ENCODE assay signal across 10 cellular contexts in the genomic region with DNA sequence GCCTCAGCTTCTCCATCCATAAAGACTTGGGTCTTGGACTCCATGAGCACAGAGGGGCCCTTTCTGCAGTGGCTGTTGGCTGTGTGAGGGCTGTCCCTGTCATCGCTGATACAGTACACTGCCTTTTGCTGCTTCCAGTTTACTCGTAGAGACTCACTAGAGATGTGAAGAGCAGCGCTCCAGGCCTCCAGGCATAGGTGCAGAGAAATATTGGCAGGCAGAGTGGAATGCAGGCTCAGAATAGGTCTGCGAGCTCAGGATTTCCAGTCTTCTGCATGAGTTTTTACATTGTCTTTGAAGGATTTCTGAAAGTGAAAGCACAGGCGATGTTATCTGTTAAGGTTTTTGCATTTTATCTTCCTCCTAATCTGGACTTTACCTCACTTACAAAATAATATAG.
DNase-seq lines count a peak whose midpoint lies in the region; ATAC-seq and TF ChIP-seq lines count a peak whose summit lies in the region.
"Had no signal": no experiment of that assay in that cellular context is flagged by ENCODE, and none has a peak within 500 bp of the region (broad histone marks: within the 10 kb centered on the region; RNA-seq: fewer than 3 reads in every experiment).

No MANE protein-coding gene starts in this region.

- 0 out of 2 replicates have a peak overlapping the region, but pooled peaks have one; percentile 13 for H3K4me2 ChIP-seq in PC-9

- ATAC-seq in activated T-cell treated with anti-CD3 and anti-CD28 coated beads, Interleukin-2, amount 50 U/mL, for 4 hours, result peak; percentile 30 to 38
- no peak for ATAC-seq in GM19455 (IDR thresholded peaks at IDR 0.05; ENCODE audit: unreplicated experiment)

- H3K36me3 Mint-ChIP-seq in activated T-cell treated with anti-CD3 and anti-CD28 coated beads, Interleukin-2, amount 50 U/mL, for 4 hours (ENCODE audit: insufficient read depth), result no peaks in the 10 kb centered on the region
- peaks cover 36% of the 10 kb centered on the region for H3K36me3 Mint-ChIP-seq in progenitor cell of endocrine pancreas (ENCODE audit: insufficient read depth)

- no peaks in the 10 kb centered on the region for H3K27me3 ChIP-seq in PC-9 (ENCODE audit: insufficient read depth, low read depth)

- H3K4me3 ChIP-seq in PC-9 (no peak overlapping the region), fibroblast of the aortic adventitia (ENCODE audit: low read depth, low read length) (peak overlapping the region; percentile 23)

- H4K20me1 ChIP-seq in PC-9 (ENCODE audit: insufficient read depth), result no peaks in the 10 kb centered on the region

- no peak overlapping the region for H3K27ac ChIP-seq in PC-9

- peaks cover 10% of the 10 kb centered on the region for H3K9me3 Mint-ChIP-seq in activated T-cell treated with anti-CD3 and anti-CD28 coated beads, Interleukin-2, amount 50 U/mL, for 4 hours
- H3K9me3 Mint-ChIP-seq in progenitor cell of endocrine pancreas (ENCODE audit: low read depth), result peaks cover 6% of the 10 kb centered on the region

- no peaks in the 10 kb centered on the region for H3K9me3 ChIP-seq in PC-9 (ENCODE audit: insufficient read depth, low read depth)

- H3K4me1 Mint-ChIP-seq in activated T-cell treated with anti-CD3 and anti-CD28 coated beads, Interleukin-2, amount 50 U/mL, for 4 hours (ENCODE audit: low read depth), result peaks cover 14% of the 10 kb centered on the region
- no peaks in the 10 kb centered on the region for H3K4me1 Mint-ChIP-seq in progenitor cell of endocrine pancreas (ENCODE audit: low read depth)

- H3K4me1 ChIP-seq in PC-9 (replicated peaks; ENCODE audit: insufficient read depth), result no peaks in the 10 kb centered on the region

- peak overlapping the region; percentile 41 for H3K27ac Mint-ChIP-seq in progenitor cell of endocrine pancreas

- no peak overlapping the region for H2AFZ ChIP-seq in PC-9

- POLR2A ChIA-PET in PC-9 (lab: Charles Lee; ENCODE audit: unreplicated experiment), result interaction anchor here (0.6 kb wide), 1 partner anchor 341 kb away, joined by 4 read pairs; a partner anchor contains a TSS

- H3K9me2 ChIP-seq in PC-9 (ENCODE audit: insufficient read depth), result no peaks in the 10 kb centered on the region

- no TSS peak for BruUV-seq in PC-9 (replicated peaks; lab: Mats Ljungman, UMichigan)

- H3K4me3 Mint-ChIP-seq in activated T-cell treated with anti-CD3 and anti-CD28 coated beads, Interleukin-2, amount 50 U/mL, for 4 hours, result peak overlapping the region; percentile 30
- no peak overlapping the region for H3K4me3 Mint-ChIP-seq in progenitor cell of endocrine pancreas (ENCODE audit: low read depth)

- H3K79me2 ChIP-seq in PC-9 (ENCODE audit: low read depth), result no peaks in the 10 kb centered on the region

- no peaks in the 10 kb centered on the region for H3K36me3 ChIP-seq in PC-9 (ENCODE audit: low read depth)

- DNase-seq in activated T-cell treated with anti-CD3 and anti-CD28 coated beads, Interleukin-2, amount 50 U/mL, for 4 hours, result no peak
- DNase-seq in activated T-cell treated with anti-CD3 and anti-CD28 coated beads, Interleukin-2, amount 50 U/mL, for 48 hours, result no peak
- DNase-seq in PC-9, result peak in 1 of 2 experiments; percentile 3
- DNase-seq in fibroblast of the aortic adventitia (ENCODE audit: low read depth), result peak; percentile 20
- DNase-seq in progenitor cell of endocrine pancreas (ENCODE audit: low spot score, unreplicated experiment), result no peak
- DNase-seq in NCI-H524 (lab: John Stamatoyannopoulos, UW), result no peak
- DNase-seq in LoVo (ENCODE audit: low spot score), result no peak
- DNase-seq: activated CD8-positive, alpha-beta memory T cell treated with anti-CD3 and anti-CD28 coated beads, Interleukin-2, amount 50 U/mL, for 48 hours; central memory CD4-positive, alpha-beta T cell had no signal

- no peaks in the 10 kb centered on the region for H3F3A ChIP-seq in PC-9 (ENCODE audit: insufficient read depth, low read depth)

- H3K27me3 Mint-ChIP-seq in activated T-cell treated with anti-CD3 and anti-CD28 coated beads, Interleukin-2, amount 50 U/mL, for 4 hours (ENCODE audit: low read depth), result no peaks in the 10 kb centered on the region
- no peaks in the 10 kb centered on the region for H3K27me3 Mint-ChIP-seq in progenitor cell of endocrine pancreas

- TF ChIP-seq CTCF in PC-9 (conservative IDR thresholded peaks at IDR 0.05) (no peak), fibroblast of the aortic adventitia (IDR thresholded peaks at IDR 0.05; ENCODE audit: insufficient read depth, low read length) (no peak), progenitor cell of endocrine pancreas (IDR thresholded peaks at IDR 0.05; ENCODE audit: unreplicated experiment) (no peak)

- intact Hi-C loops in PC-9 (cut with micrococcal nuclease; ENCODE audit: unreplicated experiment), result no loop called here

- CTCF ChIA-PET in PC-9 (lab: Charles Lee), result no interaction called here
